1 cellular context compared by ENCODE assay signal in genomic region chr6:11852061-11852619, GRCh38.
TF ChIP-seq lines count a peak whose summit lies in the region.

No MANE protein-coding gene starts in this region.

TF ChIP-seq in GM12878, 131 proteins besides CTCF, POLR2A, EP300 and RAD21 (continued from another document):
- no peak for TF ChIP-seq PRDM15 (CRISPR knock-in tag; IDR thresholded peaks at IDR 0.05)
- TF ChIP-seq GABPA (IDR thresholded peaks at IDR 0.05; ENCODE audit: low read depth): peak; percentile 55
- TF ChIP-seq PML (IDR thresholded peaks at IDR 0.05; ENCODE audit: low read length): no peak
- TF ChIP-seq CBX3 (IDR thresholded peaks at IDR 0.05; ENCODE audit: borderline replicate concordance, low read depth): no peak
- TF ChIP-seq GATAD2B (conservative IDR thresholded peaks at IDR 0.05; ENCODE audit: low read depth): no peak
- TF ChIP-seq FOS (IDR thresholded peaks at IDR 0.05; ENCODE audit: borderline replicate concordance, extremely low read depth, insufficient read length): no peak
- TF ChIP-seq RAD51 (IDR thresholded peaks at IDR 0.05): no peak
- no peak for TF ChIP-seq BHLHE40 (IDR thresholded peaks at IDR 0.05; ENCODE audit: borderline replicate concordance in 1 of 2, low read depth in 2 of 2, low read length in 1 of 2)
- TF ChIP-seq MEF2B (IDR thresholded peaks at IDR 0.05; ENCODE audit: partially characterized antibody, poor library complexity, severe bottlenecking): no peak
- TF ChIP-seq, protein P1, sequence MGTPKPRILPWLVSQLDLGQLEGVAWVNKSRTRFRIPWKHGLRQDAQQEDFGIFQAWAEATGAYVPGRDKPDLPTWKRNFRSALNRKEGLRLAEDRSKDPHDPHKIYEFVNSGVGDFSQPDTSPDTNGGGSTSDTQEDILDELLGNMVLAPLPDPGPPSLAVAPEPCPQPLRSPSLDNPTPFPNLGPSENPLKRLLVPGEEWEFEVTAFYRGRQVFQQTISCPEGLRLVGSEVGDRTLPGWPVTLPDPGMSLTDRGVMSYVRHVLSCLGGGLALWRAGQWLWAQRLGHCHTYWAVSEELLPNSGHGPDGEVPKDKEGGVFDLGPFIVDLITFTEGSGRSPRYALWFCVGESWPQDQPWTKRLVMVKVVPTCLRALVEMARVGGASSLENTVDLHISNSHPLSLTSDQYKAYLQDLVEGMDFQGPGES (IDR thresholded peaks at IDR 0.05): no peak
- no peak for TF ChIP-seq TBL1XR1 (IDR thresholded peaks at IDR 0.05; ENCODE audit: low read depth, low read length)
- TF ChIP-seq TCF12 (IDR thresholded peaks at IDR 0.05; ENCODE audit: low read depth, low read length): 0 out of 2 replicates have a peak, but pooled peaks have one; percentile 26
- TF ChIP-seq NRF1 (conservative IDR thresholded peaks at IDR 0.05; ENCODE audit: low read depth, low read length): no peak
- no peak for TF ChIP-seq SPI1 (IDR thresholded peaks at IDR 0.05; ENCODE audit: borderline replicate concordance, insufficient read depth, low read depth, low read length)
- TF ChIP-seq CHD1 (IDR thresholded peaks at IDR 0.05; ENCODE audit: low read depth, low read length): no peak
- no peak for TF ChIP-seq POLR2AphosphoS5 (IDR thresholded peaks at IDR 0.05; ENCODE audit: low read length)
- no peak for TF ChIP-seq ZBTB33 (IDR thresholded peaks at IDR 0.05)
- TF ChIP-seq PAX8 (IDR thresholded peaks at IDR 0.05): no peak
- TF ChIP-seq SUPT20H (IDR thresholded peaks at IDR 0.05; ENCODE audit: borderline replicate concordance, control insufficient read depth, low read depth, low read length): no peak
- no peak for TF ChIP-seq RBBP5 (conservative IDR thresholded peaks at IDR 0.05)
- TF ChIP-seq POU2F2 (IDR thresholded peaks at IDR 0.05; ENCODE audit: borderline replicate concordance, low read depth, low read length): 0 out of 3 replicates have a peak, but pooled peaks have one; percentile 15
- TF ChIP-seq CREM (IDR thresholded peaks at IDR 0.05; ENCODE audit: low read depth): peak; percentile 85
- TF ChIP-seq RB1 (IDR thresholded peaks at IDR 0.05; ENCODE audit: borderline replicate concordance): no peak
- TF ChIP-seq HSF1 (IDR thresholded peaks at IDR 0.05; ENCODE audit: low read depth, low read length): no peak
- peak; percentile 83 for TF ChIP-seq MTA3 (IDR thresholded peaks at IDR 0.05; ENCODE audit: borderline replicate concordance, low read length)
- no peak for TF ChIP-seq SMAD1 (IDR thresholded peaks at IDR 0.05; ENCODE audit: low read depth, partially characterized antibody)
- no peak for TF ChIP-seq JUND (IDR thresholded peaks at IDR 0.05; ENCODE audit: low read depth, low read length)
- no peak for TF ChIP-seq YBX1 (IDR thresholded peaks at IDR 0.05)
- TF ChIP-seq USF1 (IDR thresholded peaks at IDR 0.05; ENCODE audit: borderline replicate concordance, extremely low read length, insufficient read depth, low read depth, low read length): no peak
- TF ChIP-seq SIN3A (IDR thresholded peaks at IDR 0.05; ENCODE audit: low read depth, low read length): no peak
- TF ChIP-seq CBX5 (IDR thresholded peaks at IDR 0.05; ENCODE audit: low read depth): 0 out of 2 replicates have a peak, but pooled peaks have one; percentile 92
- no peak for TF ChIP-seq POLR2AphosphoS2 (IDR thresholded peaks at IDR 0.05; ENCODE audit: low read depth, low read length)
- peak; percentile 85 for TF ChIP-seq JUNB (IDR thresholded peaks at IDR 0.05)
- TF ChIP-seq HDAC2 (IDR thresholded peaks at IDR 0.05): no peak
- peak; percentile 93; the same call in 1 of the 2 replicates for TF ChIP-seq FOXM1 (IDR thresholded peaks at IDR 0.05; ENCODE audit: low read depth, low read length)
- TF ChIP-seq HCFC1 (IDR thresholded peaks at IDR 0.05; ENCODE audit: low read length): no peak
- TF ChIP-seq RUNX3 (IDR thresholded peaks at IDR 0.05; ENCODE audit: low read length): peak; percentile 68; the same call in 1 of the 2 replicates
- TF ChIP-seq SRF (IDR thresholded peaks at IDR 0.05; ENCODE audit: low read depth in 2 of 2, low read length in 2 of 2): no peak
- TF ChIP-seq ZZZ3 (IDR thresholded peaks at IDR 0.05; ENCODE audit: control insufficient read depth, insufficient read length, low read depth): no peak
- TF ChIP-seq, protein P2, sequence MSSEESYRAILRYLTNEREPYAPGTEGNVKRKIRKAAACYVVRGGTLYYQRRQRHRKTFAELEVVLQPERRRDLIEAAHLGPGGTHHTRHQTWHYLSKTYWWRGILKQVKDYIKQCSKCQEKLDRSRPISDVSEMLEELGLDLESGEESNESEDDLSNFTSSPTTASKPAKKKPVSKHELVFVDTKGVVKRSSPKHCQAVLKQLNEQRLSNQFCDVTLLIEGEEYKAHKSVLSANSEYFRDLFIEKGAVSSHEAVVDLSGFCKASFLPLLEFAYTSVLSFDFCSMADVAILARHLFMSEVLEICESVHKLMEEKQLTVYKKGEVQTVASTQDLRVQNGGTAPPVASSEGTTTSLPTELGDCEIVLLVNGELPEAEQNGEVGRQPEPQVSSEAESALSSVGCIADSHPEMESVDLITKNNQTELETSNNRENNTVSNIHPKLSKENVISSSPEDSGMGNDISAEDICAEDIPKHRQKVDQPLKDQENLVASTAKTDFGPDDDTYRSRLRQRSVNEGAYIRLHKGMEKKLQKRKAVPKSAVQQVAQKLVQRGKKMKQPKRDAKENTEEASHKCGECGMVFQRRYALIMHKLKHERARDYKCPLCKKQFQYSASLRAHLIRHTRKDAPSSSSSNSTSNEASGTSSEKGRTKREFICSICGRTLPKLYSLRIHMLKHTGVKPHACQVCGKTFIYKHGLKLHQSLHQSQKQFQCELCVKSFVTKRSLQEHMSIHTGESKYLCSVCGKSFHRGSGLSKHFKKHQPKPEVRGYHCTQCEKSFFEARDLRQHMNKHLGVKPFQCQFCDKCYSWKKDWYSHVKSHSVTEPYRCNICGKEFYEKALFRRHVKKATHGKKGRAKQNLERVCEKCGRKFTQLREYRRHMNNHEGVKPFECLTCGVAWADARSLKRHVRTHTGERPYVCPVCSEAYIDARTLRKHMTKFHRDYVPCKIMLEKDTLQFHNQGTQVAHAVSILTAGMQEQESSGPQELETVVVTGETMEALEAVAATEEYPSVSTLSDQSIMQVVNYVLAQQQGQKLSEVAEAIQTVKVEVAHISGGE (CRISPR knock-in tag; IDR thresholded peaks at IDR 0.05): no peak
- TF ChIP-seq, protein P3, sequence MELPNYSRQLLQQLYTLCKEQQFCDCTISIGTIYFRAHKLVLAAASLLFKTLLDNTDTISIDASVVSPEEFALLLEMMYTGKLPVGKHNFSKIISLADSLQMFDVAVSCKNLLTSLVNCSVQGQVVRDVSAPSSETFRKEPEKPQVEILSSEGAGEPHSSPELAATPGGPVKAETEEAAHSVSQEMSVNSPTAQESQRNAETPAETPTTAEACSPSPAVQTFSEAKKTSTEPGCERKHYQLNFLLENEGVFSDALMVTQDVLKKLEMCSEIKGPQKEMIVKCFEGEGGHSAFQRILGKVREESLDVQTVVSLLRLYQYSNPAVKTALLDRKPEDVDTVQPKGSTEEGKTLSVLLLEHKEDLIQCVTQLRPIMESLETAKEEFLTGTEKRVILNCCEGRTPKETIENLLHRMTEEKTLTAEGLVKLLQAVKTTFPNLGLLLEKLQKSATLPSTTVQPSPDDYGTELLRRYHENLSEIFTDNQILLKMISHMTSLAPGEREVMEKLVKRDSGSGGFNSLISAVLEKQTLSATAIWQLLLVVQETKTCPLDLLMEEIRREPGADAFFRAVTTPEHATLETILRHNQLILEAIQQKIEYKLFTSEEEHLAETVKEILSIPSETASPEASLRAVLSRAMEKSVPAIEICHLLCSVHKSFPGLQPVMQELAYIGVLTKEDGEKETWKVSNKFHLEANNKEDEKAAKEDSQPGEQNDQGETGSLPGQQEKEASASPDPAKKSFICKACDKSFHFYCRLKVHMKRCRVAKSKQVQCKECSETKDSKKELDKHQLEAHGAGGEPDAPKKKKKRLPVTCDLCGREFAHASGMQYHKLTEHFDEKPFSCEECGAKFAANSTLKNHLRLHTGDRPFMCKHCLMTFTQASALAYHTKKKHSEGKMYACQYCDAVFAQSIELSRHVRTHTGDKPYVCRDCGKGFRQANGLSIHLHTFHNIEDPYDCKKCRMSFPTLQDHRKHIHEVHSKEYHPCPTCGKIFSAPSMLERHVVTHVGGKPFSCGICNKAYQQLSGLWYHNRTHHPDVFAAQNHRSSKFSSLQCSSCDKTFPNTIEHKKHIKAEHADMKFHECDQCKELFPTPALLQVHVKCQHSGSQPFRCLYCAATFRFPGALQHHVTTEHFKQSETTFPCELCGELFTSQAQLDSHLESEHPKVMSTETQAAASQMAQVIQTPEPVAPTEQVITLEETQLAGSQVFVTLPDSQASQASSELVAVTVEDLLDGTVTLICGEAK (IDR thresholded peaks at IDR 0.05; ENCODE audit: borderline replicate concordance): no peak
- no peak for TF ChIP-seq DPF2 (IDR thresholded peaks at IDR 0.05)
- no peak for TF ChIP-seq HDAC6 (IDR thresholded peaks at IDR 0.05; ENCODE audit: unreplicated experiment)
- no peak for TF ChIP-seq SMC3 (IDR thresholded peaks at IDR 0.05; ENCODE audit: borderline replicate concordance, low read length)
- TF ChIP-seq NFIC (IDR thresholded peaks at IDR 0.05; ENCODE audit: low read depth, low read length): peak; percentile 96
- TF ChIP-seq ATF7 (IDR thresholded peaks at IDR 0.05; ENCODE audit: low read depth): no peak
- no peak for TF ChIP-seq SREBF2 (IDR thresholded peaks at IDR 0.05; ENCODE audit: low read length)
- TF ChIP-seq MAX (IDR thresholded peaks at IDR 0.05; ENCODE audit: low read depth, low read length): no peak
- no peak for TF ChIP-seq KLF5 (IDR thresholded peaks at IDR 0.05; ENCODE audit: partially characterized antibody)
- TF ChIP-seq IKZF2 (IDR thresholded peaks at IDR 0.05): no peak
- no peak for TF ChIP-seq USF2 (IDR thresholded peaks at IDR 0.05; ENCODE audit: borderline replicate concordance, low read depth, low read length)
- TF ChIP-seq BCL11A (IDR thresholded peaks at IDR 0.05; ENCODE audit: low read depth, low read length): no peak; the same call in 1 of the 2 replicates
- no peak for TF ChIP-seq RCOR1 (conservative IDR thresholded peaks at IDR 0.05; ENCODE audit: low read depth, low read length)
